ENCODE assay signal across 2 cellular contexts in the genomic region with DNA sequence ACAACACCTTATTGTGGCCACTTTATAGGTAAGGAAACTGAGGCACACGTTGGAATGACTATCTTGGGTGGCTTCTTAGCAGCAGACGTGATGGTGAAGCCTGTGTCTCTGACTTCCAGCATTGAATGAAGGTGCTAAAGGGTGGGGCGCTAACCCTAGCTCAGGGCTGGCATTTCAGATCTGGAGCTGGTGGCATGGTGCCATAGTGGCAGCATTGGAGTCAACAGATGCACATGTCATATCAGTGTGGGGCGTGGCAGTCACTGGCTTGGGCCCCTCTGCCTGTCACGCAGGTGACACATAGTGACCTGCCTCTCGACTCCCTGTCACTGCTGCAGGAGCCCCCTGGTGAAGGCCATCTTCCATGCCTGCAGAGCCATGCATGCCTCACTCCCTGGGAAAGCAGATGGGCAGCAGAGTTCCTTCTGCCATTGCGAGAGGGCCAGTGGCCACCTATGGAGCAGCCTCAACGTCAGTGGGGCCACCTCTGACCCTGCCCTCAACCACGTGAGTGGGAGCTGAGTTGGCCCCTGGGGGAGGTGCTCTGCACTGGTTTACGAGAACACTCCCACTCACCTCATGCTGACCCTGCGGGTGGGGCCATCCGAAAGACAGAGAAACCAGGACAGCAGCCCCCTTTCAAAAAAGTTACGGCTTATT.
A peak's percentile ranks its signal among the peaks of the same experiment; 100 is the strongest.
TF ChIP-seq lines count a peak whose summit lies in the region.

No MANE protein-coding gene starts in this region.

TF ChIP-seq in HepG2, 621 proteins besides CTCF, POLR2A, EP300 and RAD21:
- TF ChIP-seq ZNF441 (CRISPR knock-in tag; IDR thresholded peaks at IDR 0.05; ENCODE audit: borderline replicate concordance) (no peak), RBM22 (optimal IDR thresholded peaks at IDR 0.05; ENCODE audit: low read length) (peak; percentile 60), YEATS4 (CRISPR knock-in tag; IDR thresholded peaks at IDR 0.05; ENCODE audit: borderline replicate concordance) (no peak), AGO2 (optimal IDR thresholded peaks at IDR 0.05; ENCODE audit: low read depth, low read length) (peak; percentile 73), ZFP36 (IDR thresholded peaks at IDR 0.05; ENCODE audit: borderline replicate concordance, low read depth, low read length, partially characterized antibody) (no peak)

TF ChIP-seq in HEK293T, 16 proteins besides CTCF, POLR2A, EP300 and RAD21:
- TF ChIP-seq SP1 (IDR thresholded peaks at IDR 0.05) = no peak
- TF ChIP-seq FOXA1 (IDR thresholded peaks at IDR 0.05) = no peak
- TF ChIP-seq NFRKB (IDR thresholded peaks at IDR 0.05) = no peak
- no peak for TF ChIP-seq L3MBTL2 (conservative IDR thresholded peaks at IDR 0.05)
- no peak for TF ChIP-seq LEF1 (IDR thresholded peaks at IDR 0.05; ENCODE audit: borderline replicate concordance)
- TF ChIP-seq BHLHE40 (IDR thresholded peaks at IDR 0.05; ENCODE audit: borderline replicate concordance) = no peak
- TF ChIP-seq FOXM1 (IDR thresholded peaks at IDR 0.05; ENCODE audit: borderline replicate concordance) = no peak
- no peak for TF ChIP-seq TARDBP (IDR thresholded peaks at IDR 0.05)
- TF ChIP-seq ARNT (IDR thresholded peaks at IDR 0.05) = no peak
- TF ChIP-seq SUZ12 (IDR thresholded peaks at IDR 0.05) = no peak
- no peak for TF ChIP-seq ELF4 (IDR thresholded peaks at IDR 0.05)
- no peak for TF ChIP-seq ZNF384 (IDR thresholded peaks at IDR 0.05)
- no peak for TF ChIP-seq FOXK2 (IDR thresholded peaks at IDR 0.05)
- TF ChIP-seq, protein P1, sequence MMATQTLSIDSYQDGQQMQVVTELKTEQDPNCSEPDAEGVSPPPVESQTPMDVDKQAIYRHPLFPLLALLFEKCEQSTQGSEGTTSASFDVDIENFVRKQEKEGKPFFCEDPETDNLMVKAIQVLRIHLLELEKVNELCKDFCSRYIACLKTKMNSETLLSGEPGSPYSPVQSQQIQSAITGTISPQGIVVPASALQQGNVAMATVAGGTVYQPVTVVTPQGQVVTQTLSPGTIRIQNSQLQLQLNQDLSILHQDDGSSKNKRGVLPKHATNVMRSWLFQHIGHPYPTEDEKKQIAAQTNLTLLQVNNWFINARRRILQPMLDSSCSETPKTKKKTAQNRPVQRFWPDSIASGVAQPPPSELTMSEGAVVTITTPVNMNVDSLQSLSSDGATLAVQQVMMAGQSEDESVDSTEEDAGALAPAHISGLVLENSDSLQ (IDR thresholded peaks at IDR 0.05) = no peak
- TF ChIP-seq CTBP1 (IDR thresholded peaks at IDR 0.05; ENCODE audit: borderline replicate concordance) = no peak
- no peak for TF ChIP-seq HDGF (IDR thresholded peaks at IDR 0.05; ENCODE audit: borderline replicate concordance)
TF ChIP-seq in HEK293T: peak in this region for 0.
